ENCODE assay signal across 17 cellular contexts in the genomic region with DNA sequence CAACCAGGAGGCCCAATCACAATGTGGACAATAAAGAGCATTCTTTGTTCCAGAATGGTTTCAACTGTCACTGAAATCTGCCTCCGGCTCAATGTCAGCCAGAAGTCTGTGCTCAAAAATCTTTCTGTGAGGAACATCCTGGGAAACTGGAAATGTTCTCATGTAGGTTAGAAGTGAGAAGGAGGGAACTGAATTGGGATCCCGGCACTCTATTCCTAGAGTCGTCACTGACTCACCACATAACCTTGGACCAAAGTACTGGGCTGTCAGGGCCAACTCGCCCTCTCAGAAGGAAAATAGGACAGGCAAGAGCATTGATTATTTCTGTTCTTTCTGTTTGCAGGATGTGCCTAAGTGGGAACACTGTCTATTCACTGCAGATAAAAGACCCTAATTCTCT.
"Had no signal": no experiment of that assay in that cellular context is flagged by ENCODE, and none has a peak within 500 bp of the region (broad histone marks: within the 10 kb centered on the region; RNA-seq: fewer than 3 reads in every experiment).

No MANE protein-coding gene starts in this region.

- H3K36me3 ChIP-seq: cardiac muscle cell, suprapubic skin had no signal

- H3K27me3 ChIP-seq: cardiac muscle cell, neutrophil, suprapubic skin had no signal

- H3K9me3 ChIP-seq: neutrophil, suprapubic skin had no signal

- H3K27me3 Mint-ChIP-seq: activated CD4-positive, alpha-beta T cell treated with anti-CD3 and anti-CD28 coated beads, Interleukin-2, amount 10 ng/mL, durations not matched to agents 7 days and 5 days; activated naive CD4-positive, alpha-beta T cell treated with anti-CD3 and anti-CD28 coated beads, Interleukin-2, amount 10 ng/mL, durations not matched to agents 7 days and 5 days; memory B cell; natural killer cell treated with Interleukin-12 subunit alpha and Interleukin-12 subunit beta and Interleukin-15 and Interleukin-18, amount 100 ng/mL, for 72 hours; stimulated activated naive CD8-positive, alpha-beta T cell treated with anti-CD3 and anti-CD28 coated beads, Interleukin-15, Interleukin-2, amounts not matched to agents 100 ng/mL and 50 ng/mL, for 24 hours; type B pancreatic cell had no signal

- H3K4me1 ChIP-seq: suprapubic skin had no signal

- H3K4me1 Mint-ChIP-seq: activated CD4-positive, alpha-beta T cell treated with anti-CD3 and anti-CD28 coated beads, Interleukin-2, amount 10 ng/mL, durations not matched to agents 7 days and 5 days; activated naive CD4-positive, alpha-beta T cell treated with anti-CD3 and anti-CD28 coated beads, Interleukin-2, amount 10 ng/mL, durations not matched to agents 7 days and 5 days had no signal

- H3K4me3 ChIP-seq: cardiac muscle cell, suprapubic skin had no signal

- ATAC-seq: activated CD8-positive, alpha-beta T cell treated with anti-CD3 and anti-CD28 coated beads, Interleukin-2, amount 10 ng/mL, durations not matched to agents 7 days and 5 days; left ventricle myocardium superior; natural killer cell treated with Interleukin-12 subunit alpha and Interleukin-12 subunit beta and Interleukin-15 and Interleukin-18, amount 100 ng/mL, for 72 hours had no signal

- DNase-seq: activated CD4-positive, alpha-beta T cell treated with anti-CD3 and anti-CD28 coated beads, Interleukin-2, amount 10 ng/mL, durations not matched to agents 7 days and 5 days; activated CD8-positive, alpha-beta memory T cell treated with anti-CD3 and anti-CD28 coated beads, Interleukin-2, amount 50 U/mL, for 4 hours; activated CD8-positive, alpha-beta T cell treated with anti-CD3 and anti-CD28 coated beads, Interleukin-2, amount 10 ng/mL, durations not matched to agents 7 days and 5 days; activated effector memory CD4-positive, alpha-beta T cell treated with Interleukin-2 at 50 U/mL for 16 hours; activated naive CD4-positive, alpha-beta T cell treated with anti-CD3 and anti-CD28 coated beads, Interleukin-2, amount 10 ng/mL, durations not matched to agents 7 days and 5 days; activated T-cell treated with anti-CD3 and anti-CD28 coated beads, Interleukin-2, amount 50 U/mL, for 48 hours; kidney glomerular epithelial cell; left ventricle myocardium superior; retina; T1000 had no signal

- H3K27ac ChIP-seq: cardiac muscle cell, neutrophil, suprapubic skin had no signal

- H3K4me3 Mint-ChIP-seq: activated CD4-positive, alpha-beta T cell treated with anti-CD3 and anti-CD28 coated beads, Interleukin-2, amount 10 ng/mL, durations not matched to agents 7 days and 5 days; activated CD8-positive, alpha-beta T cell treated with anti-CD3 and anti-CD28 coated beads, Interleukin-2, amount 10 ng/mL, durations not matched to agents 7 days and 5 days; activated naive CD4-positive, alpha-beta T cell treated with anti-CD3 and anti-CD28 coated beads, Interleukin-2, amount 10 ng/mL, durations not matched to agents 7 days and 5 days; memory B cell; natural killer cell treated with Interleukin-12 subunit alpha and Interleukin-12 subunit beta and Interleukin-15 and Interleukin-18, amount 100 ng/mL, for 72 hours; stimulated activated naive CD8-positive, alpha-beta T cell treated with anti-CD3 and anti-CD28 coated beads, Interleukin-15, Interleukin-2, amounts not matched to agents 100 ng/mL and 50 ng/mL, for 24 hours; type B pancreatic cell had no signal

- H3K27ac Mint-ChIP-seq: activated CD4-positive, alpha-beta T cell treated with anti-CD3 and anti-CD28 coated beads, Interleukin-2, amount 10 ng/mL, durations not matched to agents 7 days and 5 days; activated CD8-positive, alpha-beta T cell treated with anti-CD3 and anti-CD28 coated beads, Interleukin-2, amount 10 ng/mL, durations not matched to agents 7 days and 5 days; activated naive CD4-positive, alpha-beta T cell treated with anti-CD3 and anti-CD28 coated beads, Interleukin-2, amount 10 ng/mL, durations not matched to agents 7 days and 5 days; memory B cell; natural killer cell treated with Interleukin-12 subunit alpha and Interleukin-12 subunit beta and Interleukin-15 and Interleukin-18, amount 100 ng/mL, for 72 hours; stimulated activated naive CD8-positive, alpha-beta T cell treated with anti-CD3 and anti-CD28 coated beads, Interleukin-15, Interleukin-2, amounts not matched to agents 100 ng/mL and 50 ng/mL, for 24 hours; type B pancreatic cell had no signal

- H3K9me3 Mint-ChIP-seq: activated CD4-positive, alpha-beta T cell treated with anti-CD3 and anti-CD28 coated beads, Interleukin-2, amount 10 ng/mL, durations not matched to agents 7 days and 5 days; activated naive CD4-positive, alpha-beta T cell treated with anti-CD3 and anti-CD28 coated beads, Interleukin-2, amount 10 ng/mL, durations not matched to agents 7 days and 5 days; memory B cell; natural killer cell treated with Interleukin-12 subunit alpha and Interleukin-12 subunit beta and Interleukin-15 and Interleukin-18, amount 100 ng/mL, for 72 hours; stimulated activated naive CD8-positive, alpha-beta T cell treated with anti-CD3 and anti-CD28 coated beads, Interleukin-15, Interleukin-2, amounts not matched to agents 100 ng/mL and 50 ng/mL, for 24 hours; type B pancreatic cell had no signal

- H3K36me3 Mint-ChIP-seq: memory B cell; natural killer cell treated with Interleukin-12 subunit alpha and Interleukin-12 subunit beta and Interleukin-15 and Interleukin-18, amount 100 ng/mL, for 72 hours had no signal
